In genomic region chrX:270848-271367, GRCh38 we compare ENCODE assay signal across 1 cellular context.
TF ChIP-seq lines count a peak whose summit lies in the region.

No MANE protein-coding gene starts in this region.

TF ChIP-seq in HepG2, 621 proteins besides CTCF, POLR2A, EP300 and RAD21 (continued from another document and continues in another):
- TF ChIP-seq TEAD3 (CRISPR knock-in tag; optimal IDR thresholded peaks at IDR 0.05; ENCODE audit: borderline replicate concordance) (peak; percentile 34), HINFP (CRISPR knock-in tag; IDR thresholded peaks at IDR 0.05; ENCODE audit: low read depth) (no peak), THAP9 (CRISPR knock-in tag; IDR thresholded peaks at IDR 0.05; ENCODE audit: borderline replicate concordance) (peak; percentile 68; the same call in 1 of the 2 replicates), ATF3 (CRISPR knock-in tag; IDR thresholded peaks at IDR 0.05) (no peak), KAT8 (CRISPR knock-in tag; IDR thresholded peaks at IDR 0.05) (peak; percentile 24; the same call in 1 of the 2 replicates), HOXA3 (CRISPR knock-in tag; IDR thresholded peaks at IDR 0.05) (peak; percentile 70; the same call in 1 of the 2 replicates), PRMT3 (CRISPR knock-in tag; IDR thresholded peaks at IDR 0.05; ENCODE audit: borderline replicate concordance, low read depth) (no peak), KLF6 (CRISPR knock-in tag; IDR thresholded peaks at IDR 0.05) (no peak), DNMT1 (CRISPR knock-in tag; IDR thresholded peaks at IDR 0.05) (no peak), ZMYM2 (CRISPR knock-in tag; IDR thresholded peaks at IDR 0.05) (peak; percentile 96), DDIT3 (CRISPR knock-in tag; IDR thresholded peaks at IDR 0.05) (no peak), PPARG (CRISPR knock-in tag; conservative IDR thresholded peaks at IDR 0.05) (peak; percentile 57), CREB3 (CRISPR knock-in tag; IDR thresholded peaks at IDR 0.05) (no peak), CEBPG (CRISPR knock-in tag; IDR thresholded peaks at IDR 0.05) (no peak), MYC (CRISPR knock-in tag; IDR thresholded peaks at IDR 0.05; ENCODE audit: borderline replicate concordance) (peak; percentile 81; the same call in 1 of the 2 replicates), FIP1L1 (IDR thresholded peaks at IDR 0.05; ENCODE audit: borderline replicate concordance, insufficient read depth, low read depth, low read length) (no peak), IRX3 (CRISPR knock-in tag; IDR thresholded peaks at IDR 0.05; ENCODE audit: borderline replicate concordance, low read depth) (no peak), SRSF9 (IDR thresholded peaks at IDR 0.05; ENCODE audit: borderline replicate concordance, insufficient read depth, low read depth, low read length, poor library complexity, severe bottlenecking) (no peak), CBX2 (IDR thresholded peaks at IDR 0.05; ENCODE audit: low read depth, low read length) (no peak), CBX2 (CRISPR knock-in tag; IDR thresholded peaks at IDR 0.05; ENCODE audit: low read depth) (no peak), ZNF589 (CRISPR knock-in tag; conservative IDR thresholded peaks at IDR 0.05) (no peak), NR2F6 (IDR thresholded peaks at IDR 0.05) (peak; percentile 78), NR2F6 (CRISPR knock-in tag; IDR thresholded peaks at IDR 0.05) (peak; percentile 91), ZNF10 (CRISPR knock-in tag; IDR thresholded peaks at IDR 0.05; ENCODE audit: borderline replicate concordance, low read depth) (no peak), KDM2A (CRISPR knock-in tag; IDR thresholded peaks at IDR 0.05; ENCODE audit: borderline replicate concordance, low read depth) (no peak), SMARCE1 (IDR thresholded peaks at IDR 0.05; ENCODE audit: borderline replicate concordance) (no peak), DBP (CRISPR knock-in tag; IDR thresholded peaks at IDR 0.05; ENCODE audit: not compliant biosample characterization) (no peak), DRAP1 (CRISPR knock-in tag; IDR thresholded peaks at IDR 0.05) (no peak), MTERF4 (CRISPR knock-in tag; IDR thresholded peaks at IDR 0.05) (no peak), GABPB1 (CRISPR knock-in tag; IDR thresholded peaks at IDR 0.05) (peak; percentile 68; the same call in 1 of the 2 replicates), ZNF230 (CRISPR knock-in tag; IDR thresholded peaks at IDR 0.05) (no peak), TBP (CRISPR knock-in tag; IDR thresholded peaks at IDR 0.05) (no peak), STAT5B (CRISPR knock-in tag; IDR thresholded peaks at IDR 0.05) (no peak), CAMTA2 (CRISPR knock-in tag; IDR thresholded peaks at IDR 0.05; ENCODE audit: borderline replicate concordance) (no peak), DR1 (CRISPR knock-in tag; IDR thresholded peaks at IDR 0.05) (no peak), HOXA7 (CRISPR knock-in tag; IDR thresholded peaks at IDR 0.05) (no peak), NAIF1 (CRISPR knock-in tag; IDR thresholded peaks at IDR 0.05; ENCODE audit: borderline replicate concordance) (no peak), ZNF678 (CRISPR knock-in tag; IDR thresholded peaks at IDR 0.05) (no peak), RBM22 (optimal IDR thresholded peaks at IDR 0.05; ENCODE audit: low read length) (no peak), HNF4A (CRISPR knock-in tag; IDR thresholded peaks at IDR 0.05) (peak; percentile 84), KDM1A (CRISPR knock-in tag; IDR thresholded peaks at IDR 0.05) (no peak), ZMAT5 (CRISPR knock-in tag; IDR thresholded peaks at IDR 0.05; ENCODE audit: borderline replicate concordance, low read depth) (no peak), HHEX (CRISPR knock-in tag; IDR thresholded peaks at IDR 0.05) (no peak), HNRNPL (IDR thresholded peaks at IDR 0.05; ENCODE audit: low read depth, low read length) (0 out of 2 replicates have a peak, but pooled peaks have one; percentile 66), ZNF546 (CRISPR knock-in tag; conservative IDR thresholded peaks at IDR 0.05) (no peak), ZMAT3 (CRISPR knock-in tag; conservative IDR thresholded peaks at IDR 0.05) (peak; percentile 54; the same call in 1 of the 2 replicates), TRIM24 (CRISPR knock-in tag; IDR thresholded peaks at IDR 0.05) (no peak), STAT6 (CRISPR knock-in tag; IDR thresholded peaks at IDR 0.05; ENCODE audit: borderline replicate concordance) (no peak), ZBTB25 (CRISPR knock-in tag; IDR thresholded peaks at IDR 0.05) (no peak), NR0B2 (CRISPR knock-in tag; IDR thresholded peaks at IDR 0.05) (no peak), ZNF460 (CRISPR knock-in tag; IDR thresholded peaks at IDR 0.05; ENCODE audit: borderline replicate concordance) (peak; percentile 29; the same call in 1 of the 2 replicates), MLLT10 (CRISPR knock-in tag; IDR thresholded peaks at IDR 0.05) (no peak), BHLHE40 (IDR thresholded peaks at IDR 0.05; ENCODE audit: low read length) (no peak), FLYWCH1 (CRISPR knock-in tag; IDR thresholded peaks at IDR 0.05) (no peak)
